9 cellular contexts compared by ENCODE assay signal in the genomic region with DNA sequence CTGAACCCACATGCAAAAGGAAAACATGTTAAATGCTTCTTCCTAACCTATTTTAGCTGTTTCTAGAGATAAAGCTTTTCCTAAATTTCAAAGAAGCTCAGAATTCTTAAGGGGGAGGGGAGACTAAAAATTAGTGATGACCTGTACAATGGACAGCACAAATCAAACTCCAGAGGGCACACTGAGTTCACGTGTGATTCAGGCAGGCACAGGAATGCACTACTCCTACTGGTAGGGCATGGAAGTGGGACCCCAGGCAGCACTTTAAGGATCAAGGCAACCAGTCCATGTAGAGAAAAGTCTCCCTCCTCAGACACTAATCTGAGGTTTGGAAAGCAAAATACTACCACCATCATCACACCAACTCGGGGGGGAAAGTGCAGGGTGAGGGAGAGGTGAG. TPM values are rescaled to one million over a fixed set of nuclear protein-coding genes. Genes with fewer than 3 reads are reported as not detected.
A peak's percentile ranks its signal among the peaks of the same experiment; 100 is the strongest.
DNase-seq lines count a peak whose midpoint lies in the region; ATAC-seq and TF ChIP-seq lines count a peak whose summit lies in the region.
"Had no signal": no experiment of that assay in that cellular context is flagged by ENCODE, and none has a peak within 500 bp of the region (broad histone marks: within the 10 kb centered on the region; RNA-seq: fewer than 3 reads in every experiment).

No MANE protein-coding gene starts in this region.

- POLR2A ChIA-PET in MCF 10A (lab: Yijun Ruan, JAX), result interaction anchor here (0.6 to 1.6 kb wide), 4 partner anchors 100 to 398 kb away, joined by 3 to 5 read pairs (median 4); a partner anchor contains a TSS
- POLR2A ChIA-PET in Panc1 (lab: Charles Lee), result no interaction called here

- DNase-seq in MCF 10A (ENCODE audit: unreplicated experiment) (peak; percentile 64), breast epithelium (ENCODE audit: low spot score in 2 of 2) (no peak), Panc1 (ENCODE audit: low read depth, low spot score) (no peak), fibroblast of pulmonary artery (ENCODE audit: low read depth) (peak; percentile 37), upper lobe of left lung (no peak)
- DNase-seq: CD4-positive, alpha-beta T cell had no signal

- ATAC-seq in Panc1 (peak; percentile 83), upper lobe of left lung (ENCODE audit: low FRiP score in 2 of 2) (no peak), HG02970 (IDR thresholded peaks at IDR 0.05; ENCODE audit: low FRiP score, unreplicated experiment) (no peak), GM19395 (IDR thresholded peaks at IDR 0.05; ENCODE audit: unreplicated experiment) (no peak), HG03354 (IDR thresholded peaks at IDR 0.05; ENCODE audit: poor library complexity, severe bottlenecking, unreplicated experiment) (no peak)

- H3K36me3 ChIP-seq in breast epithelium (no peaks in the 10 kb centered on the region), Panc1 (ENCODE audit: control insufficient read depth, insufficient read depth, low read length) (no peaks in the 10 kb centered on the region), upper lobe of left lung (no peaks in the 10 kb centered on the region)

- H3K4me3 ChIP-seq in breast epithelium (no peak overlapping the region), Panc1 (ENCODE audit: low read depth in 2 of 2, low read length in 2 of 2) (no peak overlapping the region), fibroblast of pulmonary artery (replicated peaks; ENCODE audit: low read depth, low read length) (no peak overlapping the region), upper lobe of left lung (no peak overlapping the region)

- no peaks in the 10 kb centered on the region for H3K4me1 ChIP-seq in breast epithelium
- no peaks in the 10 kb centered on the region for H3K4me1 ChIP-seq in Panc1 (ENCODE audit: control insufficient read depth, insufficient read depth, low read length)
- H3K4me1 ChIP-seq in upper lobe of left lung, result no peaks in the 10 kb centered on the region

- no peaks in the 10 kb centered on the region for H3K27me3 Mint-ChIP-seq in MCF 10A (ENCODE audit: insufficient read depth, unreplicated experiment)
- H3K27me3 Mint-ChIP-seq: CD4-positive, alpha-beta T cell had no signal

- no peak for TF ChIP-seq EP300 in upper lobe of left lung (IDR thresholded peaks at IDR 0.05)

- CTCF ChIA-PET in MCF 10A (lab: Yijun Ruan, JAX), result interaction anchor here (0.7 to 5.7 kb wide), 11 partner anchors 9 to 189 kb away, joined by 3 to 39 read pairs (median 5); a partner anchor contains a TSS
- CTCF ChIA-PET in Panc1 (lab: Charles Lee), result no interaction called here

- intact Hi-C loops in MCF 10A (cut with micrococcal nuclease), result loop anchor here (5.0 kb wide), 1 partner anchor 567 kb away; no protein-coding TSS in a partner anchor
- intact Hi-C loops in breast epithelium (cut with DNase I; ENCODE audit: low total_unique reads), result no loop called here
- intact Hi-C loops in Panc1 (cut with micrococcal nuclease; ENCODE audit: unreplicated experiment), result no loop called here

- peak; percentile 39 for TF ChIP-seq CTCF in MCF 10A (IDR thresholded peaks at IDR 0.05; ENCODE audit: unreplicated experiment)
- peak in 1 of 3 donors; percentile 29 for TF ChIP-seq CTCF in breast epithelium (IDR thresholded peaks at IDR 0.05)
- peak; percentile 54 for TF ChIP-seq CTCF in Panc1 (IDR thresholded peaks at IDR 0.05)
- TF ChIP-seq CTCF in fibroblast of pulmonary artery (IDR thresholded peaks at IDR 0.05; ENCODE audit: low read length, missing control alignments), result peak; percentile 35
- TF ChIP-seq CTCF in upper lobe of left lung (IDR thresholded peaks at IDR 0.05), result peak in 4 of 6 experiments; percentile 26 to 48 (median 39)

- H3K9me3 ChIP-seq in breast epithelium (no peaks in the 10 kb centered on the region), Panc1 (ENCODE audit: control insufficient read depth, insufficient read depth, low read depth, low read length) (no peaks in the 10 kb centered on the region), upper lobe of left lung (no peaks in the 10 kb centered on the region)

- H3K9me3 Mint-ChIP-seq in MCF 10A (ENCODE audit: unreplicated experiment), result no peaks in the 10 kb centered on the region
- H3K9me3 Mint-ChIP-seq: CD4-positive, alpha-beta T cell had no signal

- H3K27me3 ChIP-seq in breast epithelium, result no peaks in the 10 kb centered on the region
- H3K27me3 ChIP-seq in Panc1 (ENCODE audit: control insufficient read depth, insufficient read depth, low read length), result peaks cover 7% of the 10 kb centered on the region
- H3K27me3 ChIP-seq in upper lobe of left lung, result no peaks in the 10 kb centered on the region

- H3K4me1 Mint-ChIP-seq in MCF 10A (ENCODE audit: insufficient read depth, unreplicated experiment), result peaks cover 9% of the 10 kb centered on the region

- H3K36me3 Mint-ChIP-seq in MCF 10A (ENCODE audit: insufficient read depth, unreplicated experiment), result no peaks in the 10 kb centered on the region

- in situ Hi-C loops in Panc1 (cut with HindIII; ENCODE audit: low pct_unique_long_range_greater_than_20kb, low sequenced_read_pairs), result no loop called here

- no peak overlapping the region for H3K4me3 Mint-ChIP-seq in MCF 10A (ENCODE audit: unreplicated experiment)
- H3K4me3 Mint-ChIP-seq: CD4-positive, alpha-beta T cell had no signal

- WGBS in upper lobe of left lung, 2 donors, result 63 to 69% methylated on average over 2 of the region's 2 CpGs

- TF ChIP-seq POLR2A in breast epithelium (IDR thresholded peaks at IDR 0.05) (no peak), upper lobe of left lung (IDR thresholded peaks at IDR 0.05) (no peak)

- H3K27ac ChIP-seq in breast epithelium, result no peak overlapping the region
- no peak overlapping the region for H3K27ac ChIP-seq in Panc1 (ENCODE audit: low read length)
- H3K27ac ChIP-seq in upper lobe of left lung, result no peak overlapping the region

- H3K27ac Mint-ChIP-seq in MCF 10A (ENCODE audit: low read depth, unreplicated experiment), result no peak overlapping the region
- H3K27ac Mint-ChIP-seq: CD4-positive, alpha-beta T cell had no signal

- no TSS peak for BruUV-seq in MCF 10A (replicated peaks; lab: Mats Ljungman, UMichigan)
- BruUV-seq in Panc1 (replicated peaks; lab: Mats Ljungman, UMichigan), result no TSS peak

RNA-seq across cellular contexts. Expression of a gene that starts 31.3 kb away (rescaled TPM):
- not detected in 2 replicates for total RNA-seq in MCF 10A (2022)
- 10 to 100 TPM in 1 of 3 donors, 1 to 10 TPM in 1, under 1 TPM in 1; 0.16 to 15.1 (median 2.6) TPM for total RNA-seq in breast epithelium
- total RNA-seq in Panc1 (2021; ENCODE audit: unreplicated experiment), result 0.08 TPM
- polyA plus RNA-seq in Panc1 (2012; ENCODE audit: insufficient read length), result not detected
- 1 to 10 TPM in 1 of 6 donors, not detected in 5; 1.0 TPM for total RNA-seq in upper lobe of left lung
- total RNA-seq: CD4-positive, alpha-beta T cell had no signal

RNA-seq across cellular contexts. Expression of a gene that starts 46.9 kb away (rescaled TPM):
- not detected in 2 replicates for total RNA-seq in MCF 10A (2022)
- total RNA-seq in breast epithelium, result under 1 TPM in 1 of 3 donors, not detected in 2; under 0.01 TPM
- 0.08 TPM for total RNA-seq in Panc1 (2021; ENCODE audit: unreplicated experiment)
- not detected for polyA plus RNA-seq in Panc1 (2012; ENCODE audit: insufficient read length)
- under 1 TPM in 2 of 6 donors, not detected in 4; 0.11 to 0.27 TPM for total RNA-seq in upper lobe of left lung
- total RNA-seq: CD4-positive, alpha-beta T cell had no signal

Comparison
In these comparisons a context has a peak if more than half of its experiments do, and no peak if none do; other contexts are left out.
1. DNase-seq: peak in MCF 10A (single experiment) and fibroblast of pulmonary artery (single experiment); none in breast epithelium (0 of 2), Panc1 (single experiment) and upper lobe of left lung (0 of 2).